ENCODE assay signal across 8 cellular contexts in the genomic region with DNA sequence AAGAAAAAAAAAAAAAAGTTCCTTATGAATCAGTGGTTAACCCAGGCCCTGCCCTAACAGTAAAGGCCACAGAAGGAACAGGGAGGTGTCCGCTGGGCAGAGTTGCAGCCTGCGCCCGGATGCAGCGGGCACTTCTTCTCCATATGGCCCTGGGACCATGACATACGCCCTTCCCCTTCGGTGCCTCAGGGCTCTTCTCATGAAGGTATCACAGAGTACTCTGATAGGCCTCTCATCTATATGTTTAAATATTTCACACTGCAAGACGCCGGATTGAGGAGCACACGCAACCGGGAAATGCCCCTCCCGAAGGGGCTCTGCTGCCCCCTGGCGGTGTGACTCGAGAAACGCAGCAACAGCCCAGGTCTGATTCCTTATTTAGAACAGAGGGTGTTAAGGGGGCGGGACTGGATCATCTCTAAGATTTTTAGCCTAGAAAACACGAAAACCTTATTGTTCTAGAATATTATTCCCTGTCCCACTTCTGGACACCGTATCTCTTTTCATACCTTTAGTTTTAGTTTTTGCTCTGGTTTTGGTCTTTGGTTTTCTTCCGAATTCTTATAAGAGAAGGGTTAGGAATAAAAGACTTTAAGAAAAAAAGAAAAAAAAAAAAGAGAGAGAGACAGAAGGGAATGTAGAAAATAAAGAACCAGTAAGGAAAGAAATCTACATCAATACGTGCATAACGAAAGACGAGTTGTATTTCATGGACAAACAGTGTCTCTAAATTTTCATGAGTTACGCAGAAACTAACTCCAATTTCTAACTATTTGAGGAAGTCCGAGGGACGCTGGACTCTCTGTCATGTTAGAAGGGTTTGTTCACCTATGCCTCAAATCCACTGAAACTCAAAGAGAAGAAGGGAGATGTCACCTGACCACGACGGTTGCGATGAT. TPM values are rescaled to one million over a fixed set of nuclear protein-coding genes. Genes with fewer than 3 reads are reported as not detected.
DNase-seq lines count a peak whose midpoint lies in the region; ATAC-seq, FAIRE-seq and TF ChIP-seq lines count a peak whose summit lies in the region.

No MANE protein-coding gene starts in this region.

- DNase-seq in NCI-H2107 (lab: John Stamatoyannopoulos, UW): peak; percentile 76
- peak; percentile 72 for DNase-seq in UCSD-AML1 (lab: John Stamatoyannopoulos, UW; ENCODE audit: unreplicated experiment)
- DNase-seq in K562 (ENCODE audit: extremely low read depth in 1 of 4, low spot score in 3 of 4): peak; percentile 83 to 93 (median 86)
- peak; percentile 98 for DNase-seq in iPS-NIHi11 (ENCODE audit: low spot score)
- peak; percentile 59 for DNase-seq in smooth muscle cell (lab: John Stamatoyannopoulos, UW; ENCODE audit: unreplicated experiment)

- no TSS peak for BruUV-seq in K562 (replicated peaks; lab: Mats Ljungman, UMichigan)

- CTCF ChIA-PET in K562 (lab: Yijun Ruan, JAX; ENCODE audit: low intra/inter-chr PET ratio): interaction anchor here (0.6 to 2.1 kb wide), 3 partner anchors 54 to 438 kb away, joined by 3 to 13 read pairs (median 4); a partner anchor contains a TSS

- H3K4me1 ChIP-seq in K562 (replicated peaks in 1 of 2; ENCODE audit: control insufficient read depth in 2 of 2, insufficient read depth in 2 of 2, low read length in 2 of 2): peaks cover 3 to 5% of the 10 kb centered on the region in 2 experiments; a peak in 2 of 5 replicates
- no peaks in the 10 kb centered on the region for H3K4me1 ChIP-seq in smooth muscle cell (ENCODE audit: low read depth)

- peaks cover 20% of the 10 kb centered on the region; the same call in 2 of the 3 replicates for H3K79me2 ChIP-seq in K562 (ENCODE audit: control insufficient read depth, insufficient read depth, low read length)
- peaks cover 30% of the 10 kb centered on the region for H3K79me2 ChIP-seq in smooth muscle cell (ENCODE audit: low read depth)

- TF ChIP-seq CTCF in GM12873 (IDR thresholded peaks at IDR 0.05; ENCODE audit: insufficient read depth, low read depth, low read length, missing control alignments) (peak; percentile 93), K562 (IDR thresholded peaks at IDR 0.05 in 2 of 3, conservative IDR thresholded peaks at IDR 0.05 in 1 of 3; ENCODE audit: insufficient read depth in 2 of 3, low read depth in 1 of 3, low read length in 3 of 3) (peak; percentile 89 to 96 (median 96)), smooth muscle cell (IDR thresholded peaks at IDR 0.05; ENCODE audit: borderline replicate concordance, insufficient read depth, poor library complexity, severe bottlenecking) (peak; percentile 95)

- H3K27me3 ChIP-seq in K562 (ENCODE audit: control insufficient read depth in 2 of 2, insufficient read depth in 2 of 2, low read length in 2 of 2) (no peaks in the 10 kb centered on the region), smooth muscle cell (ENCODE audit: low read depth) (no peaks in the 10 kb centered on the region)

- no peak for TF ChIP-seq POLR2A in K562 (conservative IDR thresholded peaks at IDR 0.05)

- TF ChIP-seq RAD21 in K562 (CRISPR knock-in tag; conservative IDR thresholded peaks at IDR 0.05 in 1 of 2, IDR thresholded peaks at IDR 0.05 in 1 of 2): peak; percentile 87 to 88

- WGBS in K562 (ENCODE audit: insufficient coverage, low coverage, missing lambda C conversion rate): 40% methylated on average over 27 of the region's 27 CpGs
- WGBS in smooth muscle cell (ENCODE audit: low lambda C conversion rate): 54% methylated on average over 27 of the region's 27 CpGs

- intact Hi-C loops in K562 (cut with micrococcal nuclease): loop anchor here (1.0 to 10.0 kb wide), 3 partner anchors 111 to 581 kb away; no protein-coding TSS in a partner anchor

- in situ Hi-C loops in K562 (cut with MboI): no loop called here

- H3K9me3 ChIP-seq in K562 (replicated peaks; ENCODE audit: control insufficient read depth, insufficient read depth, low read depth, low read length) (no peaks in the 10 kb centered on the region), smooth muscle cell (replicated peaks; ENCODE audit: low read depth) (no peaks in the 10 kb centered on the region)

- H3K9ac ChIP-seq in K562 (ENCODE audit: insufficient read depth in 1 of 2, low read depth in 2 of 2, low read length in 2 of 2) (no peak overlapping the region), smooth muscle cell (ENCODE audit: low read depth) (no peak overlapping the region)

- H2AFZ ChIP-seq in K562 (ENCODE audit: low read depth, low read length) (peak overlapping the region; percentile 80), smooth muscle cell (ENCODE audit: low read depth) (no peak overlapping the region)

- peak; percentile 79 for ATAC-seq in HG02852 (IDR thresholded peaks at IDR 0.05; ENCODE audit: unreplicated experiment)
- ATAC-seq in K562: peak; percentile 99
- ATAC-seq in HG02938 (IDR thresholded peaks at IDR 0.05; ENCODE audit: unreplicated experiment): no peak

- H3K36me3 ChIP-seq in K562 (ENCODE audit: control insufficient read depth, insufficient read depth, low read length) (peaks cover 33% of the 10 kb centered on the region; the same call in 2 of the 3 replicates), smooth muscle cell (ENCODE audit: low read depth) (no peaks in the 10 kb centered on the region)

- POLR2A ChIA-PET in K562 (lab: Yijun Ruan, JAX): no interaction called here

- H3K27ac ChIP-seq in K562 (ENCODE audit: extremely low read depth, low read depth, low read length) (no peak overlapping the region), smooth muscle cell (ENCODE audit: low read depth) (no peak overlapping the region)

- peaks cover 3% of the 10 kb centered on the region for H3K9me1 ChIP-seq in K562 (ENCODE audit: control insufficient read depth, insufficient read depth, low read length)

- H3F3A ChIP-seq in smooth muscle cell (ENCODE audit: low read depth): peaks cover 9% of the 10 kb centered on the region

- FAIRE-seq in K562 (lab: Jason Lieb, UNC): peak; percentile 93

- no peak overlapping the region for H3K4me3 ChIP-seq in K562
- H3K4me3 ChIP-seq in smooth muscle cell: no peak overlapping the region

- no peak overlapping the region for H3K4me2 ChIP-seq in K562 (ENCODE audit: insufficient read depth, low read length)
- peak overlapping the region; percentile 60 for H3K4me2 ChIP-seq in smooth muscle cell

- H4K20me1 ChIP-seq in K562 (replicated peaks; ENCODE audit: control insufficient read depth, insufficient read depth, low read length) (peaks cover 4% of the 10 kb centered on the region; the same call in 1 of the 2 replicates), smooth muscle cell (ENCODE audit: low read depth) (peaks cover 36% of the 10 kb centered on the region)

- no peak for TF ChIP-seq EP300 in K562 (IDR thresholded peaks at IDR 0.05; ENCODE audit: low read length)

TF ChIP-seq in K562, 482 proteins besides CTCF, POLR2A, EP300 and RAD21 (continues in another document):
- TF ChIP-seq KAT7 (CRISPR knock-in tag; IDR thresholded peaks at IDR 0.05; ENCODE audit: borderline replicate concordance): no peak
- TF ChIP-seq MAZ (CRISPR knock-in tag; conservative IDR thresholded peaks at IDR 0.05 in 1 of 2, IDR thresholded peaks at IDR 0.05 in 1 of 2): peak in 1 of 2 experiments; percentile 84; a peak in 2 of 4 replicates

RNA-seq across cellular contexts. Expression of a gene that starts 12.0 kb away (rescaled TPM):
- 63.0 and 140 TPM in 2 replicates for total RNA-seq in K562 (2011; cell fraction: chromatin; rRNA removed; ENCODE audit: low replicate concordance)
- 64.6 and 66.9 TPM in 2 replicates for total RNA-seq in K562 (2011; cell fraction: nucleolus; rRNA removed)
- total RNA-seq in K562 (2011; cell fraction: nucleoplasm; rRNA removed): 67.4 and 68.4 TPM in 2 replicates
- 9.4 and 11.3 TPM in 2 replicates for total RNA-seq in K562 (2014; rRNA removed)
- 4.1 and 5.8 TPM in 2 replicates for total RNA-seq in K562 (2014; rRNA removed; fragmentation: Illumina TruSeq; extraction: Trizol)
- total RNA-seq in K562 (2015; rRNA removed; fragmentation: Illumina TruSeq; extraction: Trizol): 9.4 and 9.7 TPM in 2 replicates
- total RNA-seq in K562 (2021): 16.3 and 16.4 TPM in 2 replicates
- polyA plus RNA-seq in K562 (2011; rRNA removed): 12.0 and 15.8 TPM in 2 replicates
- 15.1 and 17.4 TPM in 2 replicates for polyA plus RNA-seq in K562 (2011; cell fraction: cytosol; rRNA removed)
- polyA plus RNA-seq in K562 (2011; cell fraction: nucleus; rRNA removed): 31.9 and 32.2 TPM in 2 replicates
- 7.4 and 10.0 TPM in 2 replicates for polyA plus RNA-seq in K562 (2012)
- 7.8 and 8.9 TPM in 2 replicates for polyA plus RNA-seq in K562 (2014; fragmentation: Illumina TruSeq; extraction: Trizol)
- polyA plus RNA-seq in K562 (2014; fragmentation: Nextera tagmentation; extraction: Ambion mirVana): 1 to 10 TPM in 1 of 2 experiments, under 1 TPM in 1; 0.92 to 1.0 TPM
- polyA plus RNA-seq in K562 (2014; rRNA removed): 9.3 and 9.5 TPM in 2 replicates
- 30.5 and 33.7 TPM in 2 replicates for polyA minus RNA-seq in K562 (2011; rRNA and poly(A)+ RNA removed)
- 20.4 and 27.9 TPM in 2 replicates for polyA minus RNA-seq in K562 (2011; cell fraction: cytosol; rRNA and poly(A)+ RNA removed)
- polyA minus RNA-seq in K562 (2011; cell fraction: nucleus; rRNA and poly(A)+ RNA removed): 20.7 and 23.4 TPM in 2 replicates
- total RNA-seq in smooth muscle cell: 11.1 and 21.3 TPM in 2 replicates
- 14.1 and 17.1 TPM in 2 replicates for polyA plus RNA-seq in smooth muscle cell

RNA-seq across cellular contexts. Expression of a gene that starts 48.2 kb away (rescaled TPM):
- 94.9 and 147 TPM in 2 replicates for total RNA-seq in K562 (2011; cell fraction: chromatin; rRNA removed; ENCODE audit: low replicate concordance)
- total RNA-seq in K562 (2011; cell fraction: nucleolus; rRNA removed): 95.4 and 110 TPM in 2 replicates
- 163 and 235 TPM in 2 replicates for total RNA-seq in K562 (2011; cell fraction: nucleoplasm; rRNA removed)
- total RNA-seq in K562 (2014; rRNA removed) (40.5 and 58.3 TPM in 2 replicates), K562 (2014; rRNA removed; fragmentation: Illumina TruSeq; extraction: Trizol) (80.3 and 80.4 TPM in 2 replicates), K562 (2015; rRNA removed; fragmentation: Illumina TruSeq; extraction: Trizol) (61.2 and 67.6 TPM in 2 replicates), K562 (2021) (111 and 113 TPM in 2 replicates), smooth muscle cell (407 and 420 TPM in 2 replicates)
- polyA plus RNA-seq in K562 (2011; rRNA removed) (121 and 166 TPM in 2 replicates), K562 (2014; fragmentation: Illumina TruSeq; extraction: Trizol) (69.8 and 75.3 TPM in 2 replicates), K562 (2014; fragmentation: Nextera tagmentation; extraction: Ambion mirVana) (10 to 100 TPM; 27.4 to 27.9 TPM), K562 (2014; rRNA removed) (51.3 and 67.0 TPM in 2 replicates), smooth muscle cell (624 and 689 TPM in 2 replicates)
- polyA plus RNA-seq in K562 (2011; cell fraction: cytosol; rRNA removed): 75.6 and 141 TPM in 2 replicates
- polyA plus RNA-seq in K562 (2011; cell fraction: nucleus; rRNA removed): 37.8 and 76.5 TPM in 2 replicates
- 65.3 and 95.8 TPM in 2 replicates for polyA plus RNA-seq in K562 (2012)
- polyA minus RNA-seq in K562 (2011; rRNA and poly(A)+ RNA removed): 88.6 and 117 TPM in 2 replicates
- 54.8 and 56.9 TPM in 2 replicates for polyA minus RNA-seq in K562 (2011; cell fraction: cytosol; rRNA and poly(A)+ RNA removed)
- polyA minus RNA-seq in K562 (2011; cell fraction: nucleus; rRNA and poly(A)+ RNA removed): 15.2 and 34.5 TPM in 2 replicates
